1 cellular context compared by ENCODE assay signal in the genomic region with DNA sequence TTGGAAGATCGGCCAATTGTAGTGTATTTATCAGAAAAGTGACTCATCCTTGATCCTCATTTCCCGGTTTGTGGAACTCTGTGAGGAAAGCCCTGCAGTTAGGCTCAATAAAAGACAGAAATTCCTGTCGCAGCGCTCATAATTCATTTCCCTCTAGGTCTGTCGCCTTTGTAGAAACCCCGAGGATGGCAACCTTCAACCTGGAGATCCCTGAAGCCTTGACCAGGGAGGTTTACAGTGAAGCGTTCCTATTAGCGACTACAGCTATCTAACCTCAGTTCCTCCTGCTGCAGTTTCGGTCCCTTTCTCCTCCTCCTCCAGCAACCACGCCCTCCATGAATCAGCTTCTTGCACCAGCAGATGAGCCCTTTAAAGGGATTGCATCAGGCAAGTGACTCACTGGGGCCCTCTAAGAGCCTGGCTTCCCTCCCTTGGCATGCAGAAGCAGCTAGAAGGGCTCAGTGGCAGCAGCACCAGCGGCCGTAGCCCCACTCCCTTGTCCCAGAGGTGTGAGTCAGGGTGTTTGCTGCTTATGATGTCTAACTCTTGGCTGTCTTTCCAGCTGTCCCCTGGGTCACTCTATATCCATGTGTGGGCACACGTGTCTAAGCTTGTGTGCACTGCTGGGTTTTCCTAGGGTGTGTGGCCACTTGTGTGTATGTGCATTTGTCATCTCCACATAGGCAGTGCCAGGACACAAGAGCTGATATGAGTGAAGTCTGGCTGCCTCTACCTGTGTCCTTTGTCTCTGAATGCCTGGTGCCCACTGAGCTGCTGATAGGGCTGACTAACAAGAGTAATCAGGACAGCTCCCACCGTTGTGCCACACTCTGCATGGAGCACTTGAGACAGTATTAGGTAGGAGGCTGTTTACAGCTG.
TF ChIP-seq lines count a peak whose summit lies in the region.

No MANE protein-coding gene starts in this region.

TF ChIP-seq in HepG2, 621 proteins besides CTCF, POLR2A, EP300 and RAD21 (continued from another document and continues in another):
- TF ChIP-seq ZNF510 (CRISPR knock-in tag; IDR thresholded peaks at IDR 0.05; ENCODE audit: low read depth) (no peak), ONECUT2 (CRISPR knock-in tag; IDR thresholded peaks at IDR 0.05) (no peak), RORA (CRISPR knock-in tag; IDR thresholded peaks at IDR 0.05) (no peak), NFE2 (CRISPR knock-in tag; IDR thresholded peaks at IDR 0.05) (0 out of 2 replicates have a peak, but pooled peaks have one; percentile 61), ADNP (CRISPR knock-in tag; IDR thresholded peaks at IDR 0.05) (no peak), ATF1 (CRISPR knock-in tag; IDR thresholded peaks at IDR 0.05) (no peak; the same call in 1 of the 2 replicates), CREM (IDR thresholded peaks at IDR 0.05) (no peak; the same call in 1 of the 2 replicates), CREM (CRISPR knock-in tag; IDR thresholded peaks at IDR 0.05) (no peak), SRSF1 (optimal IDR thresholded peaks at IDR 0.05; ENCODE audit: low read depth, low read length) (no peak), GFI1 (CRISPR knock-in tag; IDR thresholded peaks at IDR 0.05; ENCODE audit: borderline replicate concordance) (0 out of 2 replicates have a peak, but pooled peaks have one; percentile 44), ARNTL (CRISPR knock-in tag; IDR thresholded peaks at IDR 0.05) (peak; percentile 53; the same call in 1 of the 2 replicates), GATA4 (IDR thresholded peaks at IDR 0.05; ENCODE audit: borderline replicate concordance, low read depth) (0 out of 2 replicates have a peak, but pooled peaks have one; percentile 1), ZNF138 (CRISPR knock-in tag; IDR thresholded peaks at IDR 0.05; ENCODE audit: low read depth) (no peak), MTF2 (CRISPR knock-in tag; IDR thresholded peaks at IDR 0.05; ENCODE audit: borderline replicate concordance) (no peak), KLF13 (CRISPR knock-in tag; IDR thresholded peaks at IDR 0.05) (no peak), SPEN (CRISPR knock-in tag; IDR thresholded peaks at IDR 0.05; ENCODE audit: low read depth) (peak; percentile 3; the same call in 1 of the 2 replicates), CHCHD3 (CRISPR knock-in tag; IDR thresholded peaks at IDR 0.05) (no peak), HNRNPL (IDR thresholded peaks at IDR 0.05; ENCODE audit: low read depth, low read length) (0 out of 2 replicates have a peak, but pooled peaks have one; percentile 39), HOXA5 (CRISPR knock-in tag; IDR thresholded peaks at IDR 0.05) (peak; percentile 79), ZNF205 (CRISPR knock-in tag; IDR thresholded peaks at IDR 0.05) (no peak), MIER2 (CRISPR knock-in tag; IDR thresholded peaks at IDR 0.05) (0 out of 2 replicates have a peak, but pooled peaks have one; percentile 9), RNF2 (conservative IDR thresholded peaks at IDR 0.05; ENCODE audit: low read depth) (no peak), ZMYM4 (CRISPR knock-in tag; IDR thresholded peaks at IDR 0.05) (no peak), ZNF430 (CRISPR knock-in tag; IDR thresholded peaks at IDR 0.05) (no peak), ZNF33A (CRISPR knock-in tag; IDR thresholded peaks at IDR 0.05; ENCODE audit: borderline replicate concordance) (no peak), ZZZ3 (CRISPR knock-in tag; IDR thresholded peaks at IDR 0.05; ENCODE audit: borderline replicate concordance) (0 out of 2 replicates have a peak, but pooled peaks have one; percentile 70), MIER3 (CRISPR knock-in tag; IDR thresholded peaks at IDR 0.05; ENCODE audit: borderline replicate concordance) (peak; percentile 73)
- TF ChIP-seq, protein P1, sequence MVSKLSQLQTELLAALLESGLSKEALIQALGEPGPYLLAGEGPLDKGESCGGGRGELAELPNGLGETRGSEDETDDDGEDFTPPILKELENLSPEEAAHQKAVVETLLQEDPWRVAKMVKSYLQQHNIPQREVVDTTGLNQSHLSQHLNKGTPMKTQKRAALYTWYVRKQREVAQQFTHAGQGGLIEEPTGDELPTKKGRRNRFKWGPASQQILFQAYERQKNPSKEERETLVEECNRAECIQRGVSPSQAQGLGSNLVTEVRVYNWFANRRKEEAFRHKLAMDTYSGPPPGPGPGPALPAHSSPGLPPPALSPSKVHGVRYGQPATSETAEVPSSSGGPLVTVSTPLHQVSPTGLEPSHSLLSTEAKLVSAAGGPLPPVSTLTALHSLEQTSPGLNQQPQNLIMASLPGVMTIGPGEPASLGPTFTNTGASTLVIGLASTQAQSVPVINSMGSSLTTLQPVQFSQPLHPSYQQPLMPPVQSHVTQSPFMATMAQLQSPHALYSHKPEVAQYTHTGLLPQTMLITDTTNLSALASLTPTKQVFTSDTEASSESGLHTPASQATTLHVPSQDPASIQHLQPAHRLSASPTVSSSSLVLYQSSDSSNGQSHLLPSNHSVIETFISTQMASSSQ (IDR thresholded peaks at IDR 0.05; ENCODE audit: low read depth), result no peak
- TF ChIP-seq, protein P1 (CRISPR knock-in tag; IDR thresholded peaks at IDR 0.05; ENCODE audit: borderline replicate concordance), result no peak
- TF ChIP-seq, protein P2, sequence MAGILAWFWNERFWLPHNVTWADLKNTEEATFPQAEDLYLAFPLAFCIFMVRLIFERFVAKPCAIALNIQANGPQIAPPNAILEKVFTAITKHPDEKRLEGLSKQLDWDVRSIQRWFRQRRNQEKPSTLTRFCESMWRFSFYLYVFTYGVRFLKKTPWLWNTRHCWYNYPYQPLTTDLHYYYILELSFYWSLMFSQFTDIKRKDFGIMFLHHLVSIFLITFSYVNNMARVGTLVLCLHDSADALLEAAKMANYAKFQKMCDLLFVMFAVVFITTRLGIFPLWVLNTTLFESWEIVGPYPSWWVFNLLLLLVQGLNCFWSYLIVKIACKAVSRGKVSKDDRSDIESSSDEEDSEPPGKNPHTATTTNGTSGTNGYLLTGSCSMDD (CRISPR knock-in tag; IDR thresholded peaks at IDR 0.05), result no peak
- TF ChIP-seq, protein P3, sequence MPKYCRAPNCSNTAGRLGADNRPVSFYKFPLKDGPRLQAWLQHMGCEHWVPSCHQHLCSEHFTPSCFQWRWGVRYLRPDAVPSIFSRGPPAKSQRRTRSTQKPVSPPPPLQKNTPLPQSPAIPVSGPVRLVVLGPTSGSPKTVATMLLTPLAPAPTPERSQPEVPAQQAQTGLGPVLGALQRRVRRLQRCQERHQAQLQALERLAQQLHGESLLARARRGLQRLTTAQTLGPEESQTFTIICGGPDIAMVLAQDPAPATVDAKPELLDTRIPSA (CRISPR knock-in tag; IDR thresholded peaks at IDR 0.05; ENCODE audit: borderline replicate concordance), result no peak
- TF ChIP-seq, protein P4, sequence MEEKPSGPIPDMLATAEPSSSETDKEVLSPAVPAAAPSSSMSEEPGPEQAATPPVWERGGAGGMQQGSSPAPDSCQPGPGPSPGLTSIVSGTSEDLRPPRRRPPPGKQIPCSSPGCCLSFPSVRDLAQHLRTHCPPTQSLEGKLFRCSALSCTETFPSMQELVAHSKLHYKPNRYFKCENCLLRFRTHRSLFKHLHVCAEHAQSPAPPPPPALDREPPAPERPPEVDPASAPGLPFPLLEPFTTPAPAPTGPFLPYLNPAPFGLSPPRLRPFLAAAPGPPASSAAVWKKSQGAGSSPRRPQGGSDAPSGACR (CRISPR knock-in tag; IDR thresholded peaks at IDR 0.05), result no peak
- TF ChIP-seq, protein P5, sequence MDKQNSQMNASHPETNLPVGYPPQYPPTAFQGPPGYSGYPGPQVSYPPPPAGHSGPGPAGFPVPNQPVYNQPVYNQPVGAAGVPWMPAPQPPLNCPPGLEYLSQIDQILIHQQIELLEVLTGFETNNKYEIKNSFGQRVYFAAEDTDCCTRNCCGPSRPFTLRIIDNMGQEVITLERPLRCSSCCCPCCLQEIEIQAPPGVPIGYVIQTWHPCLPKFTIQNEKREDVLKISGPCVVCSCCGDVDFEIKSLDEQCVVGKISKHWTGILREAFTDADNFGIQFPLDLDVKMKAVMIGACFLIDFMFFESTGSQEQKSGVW (CRISPR knock-in tag; IDR thresholded peaks at IDR 0.05; ENCODE audit: borderline replicate concordance), result no peak
- TF ChIP-seq, protein P6, sequence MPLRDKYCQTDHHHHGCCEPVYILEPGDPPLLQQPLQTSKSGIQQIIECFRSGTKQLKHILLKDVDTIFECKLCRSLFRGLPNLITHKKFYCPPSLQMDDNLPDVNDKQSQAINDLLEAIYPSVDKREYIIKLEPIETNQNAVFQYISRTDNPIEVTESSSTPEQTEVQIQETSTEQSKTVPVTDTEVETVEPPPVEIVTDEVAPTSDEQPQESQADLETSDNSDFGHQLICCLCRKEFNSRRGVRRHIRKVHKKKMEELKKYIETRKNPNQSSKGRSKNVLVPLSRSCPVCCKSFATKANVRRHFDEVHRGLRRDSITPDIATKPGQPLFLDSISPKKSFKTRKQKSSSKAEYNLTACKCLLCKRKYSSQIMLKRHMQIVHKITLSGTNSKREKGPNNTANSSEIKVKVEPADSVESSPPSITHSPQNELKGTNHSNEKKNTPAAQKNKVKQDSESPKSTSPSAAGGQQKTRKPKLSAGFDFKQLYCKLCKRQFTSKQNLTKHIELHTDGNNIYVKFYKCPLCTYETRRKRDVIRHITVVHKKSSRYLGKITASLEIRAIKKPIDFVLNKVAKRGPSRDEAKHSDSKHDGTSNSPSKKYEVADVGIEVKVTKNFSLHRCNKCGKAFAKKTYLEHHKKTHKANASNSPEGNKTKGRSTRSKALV (CRISPR knock-in tag; IDR thresholded peaks at IDR 0.05), result no peak
- TF ChIP-seq, protein P7, sequence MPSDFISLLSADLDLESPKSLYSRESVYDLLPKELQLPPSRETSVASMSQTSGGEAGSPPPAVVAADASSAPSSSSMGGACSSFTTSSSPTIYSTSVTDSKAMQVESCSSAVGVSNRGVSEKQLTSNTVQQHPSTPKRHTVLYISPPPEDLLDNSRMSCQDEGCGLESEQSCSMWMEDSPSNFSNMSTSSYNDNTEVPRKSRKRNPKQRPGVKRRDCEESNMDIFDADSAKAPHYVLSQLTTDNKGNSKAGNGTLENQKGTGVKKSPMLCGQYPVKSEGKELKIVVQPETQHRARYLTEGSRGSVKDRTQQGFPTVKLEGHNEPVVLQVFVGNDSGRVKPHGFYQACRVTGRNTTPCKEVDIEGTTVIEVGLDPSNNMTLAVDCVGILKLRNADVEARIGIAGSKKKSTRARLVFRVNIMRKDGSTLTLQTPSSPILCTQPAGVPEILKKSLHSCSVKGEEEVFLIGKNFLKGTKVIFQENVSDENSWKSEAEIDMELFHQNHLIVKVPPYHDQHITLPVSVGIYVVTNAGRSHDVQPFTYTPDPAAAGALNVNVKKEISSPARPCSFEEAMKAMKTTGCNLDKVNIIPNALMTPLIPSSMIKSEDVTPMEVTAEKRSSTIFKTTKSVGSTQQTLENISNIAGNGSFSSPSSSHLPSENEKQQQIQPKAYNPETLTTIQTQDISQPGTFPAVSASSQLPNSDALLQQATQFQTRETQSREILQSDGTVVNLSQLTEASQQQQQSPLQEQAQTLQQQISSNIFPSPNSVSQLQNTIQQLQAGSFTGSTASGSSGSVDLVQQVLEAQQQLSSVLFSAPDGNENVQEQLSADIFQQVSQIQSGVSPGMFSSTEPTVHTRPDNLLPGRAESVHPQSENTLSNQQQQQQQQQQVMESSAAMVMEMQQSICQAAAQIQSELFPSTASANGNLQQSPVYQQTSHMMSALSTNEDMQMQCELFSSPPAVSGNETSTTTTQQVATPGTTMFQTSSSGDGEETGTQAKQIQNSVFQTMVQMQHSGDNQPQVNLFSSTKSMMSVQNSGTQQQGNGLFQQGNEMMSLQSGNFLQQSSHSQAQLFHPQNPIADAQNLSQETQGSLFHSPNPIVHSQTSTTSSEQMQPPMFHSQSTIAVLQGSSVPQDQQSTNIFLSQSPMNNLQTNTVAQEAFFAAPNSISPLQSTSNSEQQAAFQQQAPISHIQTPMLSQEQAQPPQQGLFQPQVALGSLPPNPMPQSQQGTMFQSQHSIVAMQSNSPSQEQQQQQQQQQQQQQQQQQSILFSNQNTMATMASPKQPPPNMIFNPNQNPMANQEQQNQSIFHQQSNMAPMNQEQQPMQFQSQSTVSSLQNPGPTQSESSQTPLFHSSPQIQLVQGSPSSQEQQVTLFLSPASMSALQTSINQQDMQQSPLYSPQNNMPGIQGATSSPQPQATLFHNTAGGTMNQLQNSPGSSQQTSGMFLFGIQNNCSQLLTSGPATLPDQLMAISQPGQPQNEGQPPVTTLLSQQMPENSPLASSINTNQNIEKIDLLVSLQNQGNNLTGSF (CRISPR knock-in tag; IDR thresholded peaks at IDR 0.05), result no peak
- TF ChIP-seq, protein P8, sequence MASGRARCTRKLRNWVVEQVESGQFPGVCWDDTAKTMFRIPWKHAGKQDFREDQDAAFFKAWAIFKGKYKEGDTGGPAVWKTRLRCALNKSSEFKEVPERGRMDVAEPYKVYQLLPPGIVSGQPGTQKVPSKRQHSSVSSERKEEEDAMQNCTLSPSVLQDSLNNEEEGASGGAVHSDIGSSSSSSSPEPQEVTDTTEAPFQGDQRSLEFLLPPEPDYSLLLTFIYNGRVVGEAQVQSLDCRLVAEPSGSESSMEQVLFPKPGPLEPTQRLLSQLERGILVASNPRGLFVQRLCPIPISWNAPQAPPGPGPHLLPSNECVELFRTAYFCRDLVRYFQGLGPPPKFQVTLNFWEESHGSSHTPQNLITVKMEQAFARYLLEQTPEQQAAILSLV (CRISPR knock-in tag; IDR thresholded peaks at IDR 0.05; ENCODE audit: borderline replicate concordance), result no peak
- TF ChIP-seq, protein P9, sequence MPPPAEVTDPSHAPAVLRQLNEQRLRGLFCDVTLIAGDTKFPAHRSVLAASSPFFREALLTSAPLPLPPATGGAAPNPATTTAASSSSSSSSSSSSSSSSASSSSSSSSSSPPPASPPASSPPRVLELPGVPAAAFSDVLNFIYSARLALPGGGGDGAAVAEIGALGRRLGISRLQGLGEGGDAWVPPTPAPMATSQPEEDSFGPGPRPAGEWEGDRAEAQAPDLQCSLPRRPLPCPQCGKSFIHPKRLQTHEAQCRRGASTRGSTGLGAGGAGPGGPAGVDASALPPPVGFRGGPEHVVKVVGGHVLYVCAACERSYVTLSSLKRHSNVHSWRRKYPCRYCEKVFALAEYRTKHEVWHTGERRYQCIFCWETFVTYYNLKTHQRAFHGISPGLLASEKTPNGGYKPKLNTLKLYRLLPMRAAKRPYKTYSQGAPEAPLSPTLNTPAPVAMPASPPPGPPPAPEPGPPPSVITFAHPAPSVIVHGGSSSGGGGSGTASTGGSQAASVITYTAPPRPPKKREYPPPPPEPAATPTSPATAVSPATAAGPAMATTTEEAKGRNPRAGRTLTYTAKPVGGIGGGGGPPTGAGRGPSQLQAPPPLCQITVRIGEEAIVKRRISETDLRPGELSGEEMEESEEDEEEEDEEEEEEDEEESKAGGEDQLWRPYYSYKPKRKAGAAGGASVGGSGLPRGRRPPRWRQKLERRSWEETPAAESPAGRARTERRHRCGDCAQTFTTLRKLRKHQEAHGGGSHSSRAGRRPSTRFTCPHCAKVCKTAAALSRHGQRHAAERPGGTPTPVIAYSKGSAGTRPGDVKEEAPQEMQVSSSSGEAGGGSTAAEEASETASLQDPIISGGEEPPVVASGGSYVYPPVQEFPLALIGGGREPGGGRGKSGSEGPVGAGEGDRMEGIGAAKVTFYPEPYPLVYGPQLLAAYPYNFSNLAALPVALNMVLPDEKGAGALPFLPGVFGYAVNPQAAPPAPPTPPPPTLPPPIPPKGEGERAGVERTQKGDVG (CRISPR knock-in tag; IDR thresholded peaks at IDR 0.05; ENCODE audit: borderline replicate concordance), result no peak
